ENCODE assay signal across 14 cellular contexts in genomic region chr14:74562515-74563232, GRCh38. TPM values are rescaled to one million over a fixed set of nuclear protein-coding genes. Genes with fewer than 3 reads are reported as not detected.
A peak's percentile ranks its signal among the peaks of the same experiment; 100 is the strongest.
DNase-seq lines count a peak whose midpoint lies in the region; ATAC-seq, FAIRE-seq and TF ChIP-seq lines count a peak whose summit lies in the region.
"Had no signal": no experiment of that assay in that cellular context is flagged by ENCODE, and none has a peak within 500 bp of the region (broad histone marks: within the 10 kb centered on the region; RNA-seq: fewer than 3 reads in every experiment).

No MANE protein-coding gene starts in this region.

- POLR2A ChIA-PET in H1 (lab: Charles Lee; ENCODE audit: partially characterized antibody) = interaction anchor here (1.0 kb wide), 1 partner anchor 14 kb away, joined by 3 read pairs; no protein-coding TSS in a partner anchor

- H3K36me3 Mint-ChIP-seq in T-helper 17 cell (ENCODE audit: low read depth) = no peaks in the 10 kb centered on the region

- DNase-seq in DMS79 treated with DMSO at 0.1 percent for 48 hours (lab: John Stamatoyannopoulos, UW) = peak; percentile 60
- peak; percentile 81 for DNase-seq in NCI-H1694 treated with DMSO at 0.1 percent for 48 hours (lab: John Stamatoyannopoulos, UW)
- DNase-seq in H1 (ENCODE audit: low read depth in 1 of 2, low spot score in 2 of 2) = peak in 1 of 2 experiments; percentile 60
- DNase-seq in neuronal stem cell (ENCODE audit: low spot score) = no peak
- no peak for DNase-seq in SK-N-DZ (ENCODE audit: low spot score)
- DNase-seq in islet precursor cell = no peak
- DNase-seq in T-helper 17 cell = no peak
- DNase-seq: activated naive CD4-positive, alpha-beta T cell; CD4-positive, alpha-beta T cell; hippocampal formation; right cardiac atrium; Right ventricle myocardium superior had no signal

- H2BK5ac ChIP-seq in H1 (ENCODE audit: low read depth, low read length) = no peak overlapping the region
- H2BK5ac ChIP-seq in neuronal stem cell (ENCODE audit: low read length) = no peak overlapping the region

- H3K36me3 ChIP-seq in H1 (ENCODE audit: control insufficient read depth in 2 of 4, insufficient read depth in 4 of 4, low read length in 3 of 4) (no peaks in the 10 kb centered on the region), neuronal stem cell (replicated peaks in 1 of 2; ENCODE audit: control insufficient read depth in 2 of 2, insufficient read depth in 2 of 2, low read length in 2 of 2) (no peaks in the 10 kb centered on the region)

- H2BK20ac ChIP-seq in H1 (ENCODE audit: low read length) = no peak overlapping the region

- TF ChIP-seq CTCF in H1 (IDR thresholded peaks at IDR 0.05; ENCODE audit: control extremely low read depth in 1 of 3, insufficient read depth in 1 of 3, low read depth in 1 of 3, low read length in 3 of 3) = no peak

- H3K56ac ChIP-seq in H1 (replicated peaks; ENCODE audit: insufficient read length, low read depth, low read length) = no peak overlapping the region

- H3K4me3 Mint-ChIP-seq in T-helper 17 cell = no peak overlapping the region
- H3K4me3 Mint-ChIP-seq: CD4-positive, alpha-beta T cell had no signal

- no peaks in the 10 kb centered on the region; the same call in 1 of the 2 replicates for H3K23me2 ChIP-seq in H1 (ENCODE audit: low read depth, low read length)

- H2AK5ac ChIP-seq in H1 (ENCODE audit: low read depth, low read length) = no peak overlapping the region
- H2AK5ac ChIP-seq in neuronal stem cell (ENCODE audit: low read depth, low read length) = no peak overlapping the region

- H3K9me3 ChIP-seq in H1 (ENCODE audit: insufficient read depth in 2 of 2, low read depth in 1 of 2, low read length in 1 of 2) (no peaks in the 10 kb centered on the region), neuronal stem cell (replicated peaks in 1 of 2; ENCODE audit: control insufficient read depth in 2 of 2, insufficient read depth in 1 of 2, low read depth in 1 of 2, low read length in 2 of 2) (no peaks in the 10 kb centered on the region), T-helper 17 cell (ENCODE audit: control insufficient read depth, low read length, poor library complexity, severe bottlenecking) (no peaks in the 10 kb centered on the region)

- peak overlapping the region; percentile 99 for H2AFZ ChIP-seq in H1 (ENCODE audit: low read length)
- H2AFZ ChIP-seq in neuronal stem cell (ENCODE audit: low read length) = peak overlapping the region; percentile 13

- H3K27ac Mint-ChIP-seq in T-helper 17 cell = no peak overlapping the region
- H3K27ac Mint-ChIP-seq: CD4-positive, alpha-beta T cell had no signal

- no peak for TF ChIP-seq EP300 in H1 (IDR thresholded peaks at IDR 0.05; ENCODE audit: borderline replicate concordance in 1 of 2, low read depth in 2 of 2, low read length in 2 of 2)

- H2BK15ac ChIP-seq in H1 (ENCODE audit: low read length) (no peak overlapping the region), neuronal stem cell (ENCODE audit: low read length) (no peak overlapping the region)

- WGBS in H1 (ENCODE audit: extremely low coverage in 1 of 2, insufficient coverage in 1 of 2, insufficient read length in 1 of 2, insufficient replicate concordance in 2 of 2, low coverage in 1 of 2, low lambda C conversion rate in 2 of 2, missing lambda C conversion rate in 1 of 2), 2 experiments = 66% methylated on average over 3 of the region's 3 CpGs; no CpG with 5 or more reads in 1 of the 2 experiments
- no CpG with 5 or more reads among the region's 3 CpGs for WGBS in neuronal stem cell (ENCODE audit: extremely low coverage in 2 of 2, insufficient read length in 2 of 2, insufficient replicate concordance in 1 of 2), 2 donors

- no peak overlapping the region for H3K18ac ChIP-seq in H1 (ENCODE audit: extremely low read depth, low read length)
- H3K18ac ChIP-seq in neuronal stem cell (ENCODE audit: low read length) = peak overlapping the region; percentile 58

- H3K4me3 ChIP-seq in H1 (ENCODE audit: extremely low read depth in 1 of 4, insufficient read depth in 2 of 4, low read depth in 3 of 4, low read length in 4 of 4) = no peak overlapping the region
- no peak overlapping the region for H3K4me3 ChIP-seq in neuronal stem cell (ENCODE audit: low read length in 2 of 2)

- H3K79me2 ChIP-seq in H1 (ENCODE audit: control insufficient read depth in 1 of 2, insufficient read depth in 2 of 2, low read length in 2 of 2) = no peaks in the 10 kb centered on the region

- H3K4me2 ChIP-seq in H1 (ENCODE audit: insufficient read depth in 1 of 2, low read depth in 2 of 2, low read length in 2 of 2) = no peak overlapping the region
- H3K4me2 ChIP-seq in neuronal stem cell (ENCODE audit: insufficient read depth, low read length, poor library complexity, severe bottlenecking) = no peak overlapping the region

- H4K8ac ChIP-seq in H1 (ENCODE audit: extremely low read depth, insufficient read depth, low read length) (no peak overlapping the region), neuronal stem cell (ENCODE audit: low read depth, low read length) (no peak overlapping the region)

- no peak overlapping the region for H3K23ac ChIP-seq in H1 (ENCODE audit: insufficient read length)
- H3K23ac ChIP-seq in neuronal stem cell (ENCODE audit: low read depth, low read length, poor library complexity) = no peak overlapping the region

- H3K27ac ChIP-seq in H1 (ENCODE audit: low read depth, low read length) (no peak overlapping the region), neuronal stem cell (replicated peaks; ENCODE audit: low read length) (no peak overlapping the region)

- no peak for TF ChIP-seq RAD21 in H1 (IDR thresholded peaks at IDR 0.05 in 1 of 2, conservative IDR thresholded peaks at IDR 0.05 in 1 of 2; ENCODE audit: low read depth in 2 of 2, low read length in 2 of 2)

- H2BK12ac ChIP-seq in H1 (ENCODE audit: low read depth, low read length) = no peak overlapping the region
- H2BK12ac ChIP-seq in neuronal stem cell (ENCODE audit: low read length) = no peak overlapping the region

- CTCF ChIA-PET in H1 (lab: Charles Lee; ENCODE audit: partially characterized antibody) = interaction anchor here (0.6 to 6.0 kb wide), 9 partner anchors 11 to 241 kb away, joined by 3 to 39 read pairs (median 4); partner anchors contain the start of gene LTBP2

- FAIRE-seq in H1 (lab: Jason Lieb, UNC) = peak; percentile 45

- no peaks in the 10 kb centered on the region for H4K20me1 ChIP-seq in H1 (replicated peaks in 1 of 2; ENCODE audit: control insufficient read depth in 1 of 2, insufficient read depth in 2 of 2, low read length in 2 of 2)

- TF ChIP-seq POLR2A in H1 (IDR thresholded peaks at IDR 0.05; ENCODE audit: control extremely low read depth in 1 of 2, low read depth in 2 of 2, low read length in 2 of 2) = no peak

- H2BK120ac ChIP-seq in H1 (replicated peaks; ENCODE audit: low read depth, low read length) = no peak overlapping the region
- no peak overlapping the region for H2BK120ac ChIP-seq in neuronal stem cell (ENCODE audit: low read depth, low read length)

- H3K4ac ChIP-seq in H1 (replicated peaks; ENCODE audit: insufficient read length, low read depth, low read length) = no peak overlapping the region
- no peak overlapping the region for H3K4ac ChIP-seq in neuronal stem cell (ENCODE audit: low read length)

- H4K91ac ChIP-seq in H1 (replicated peaks; ENCODE audit: insufficient read length, low read length) (no peak overlapping the region), neuronal stem cell (ENCODE audit: low read depth, low read length, poor library complexity) (no peak overlapping the region)

- H3K14ac ChIP-seq in H1 (ENCODE audit: insufficient read length) (no peak overlapping the region), neuronal stem cell (ENCODE audit: low read length) (no peak overlapping the region)

- H4K5ac ChIP-seq in H1 (ENCODE audit: insufficient read length, low read depth, low read length) = no peak overlapping the region

- H3K9ac ChIP-seq in H1 (replicated peaks in 1 of 4; ENCODE audit: extremely low read depth in 1 of 4, low read depth in 3 of 4, low read length in 3 of 4) = no peak overlapping the region
- no peak overlapping the region for H3K9ac ChIP-seq in neuronal stem cell (ENCODE audit: low read depth, low read length, poor library complexity)

- H3K4me1 ChIP-seq in H1 (replicated peaks in 1 of 4; ENCODE audit: control insufficient read depth in 3 of 4, insufficient read depth in 4 of 4, low read length in 3 of 4) (peaks cover 0 to 5% (median 1%) of the 10 kb centered on the region in 4 experiments; a peak in 4 of 7 replicates), neuronal stem cell (ENCODE audit: control insufficient read depth in 2 of 2, insufficient read depth in 1 of 2, low read depth in 1 of 2, low read length in 2 of 2) (no peaks in the 10 kb centered on the region)

- H3K27me3 ChIP-seq in H1 (replicated peaks in 1 of 4; ENCODE audit: control insufficient read depth in 3 of 4, extremely low read depth in 1 of 4, insufficient read depth in 3 of 4, low read length in 3 of 4) = no peaks in the 10 kb centered on the region
- peaks cover 0 to 26% (median 0%) of the 10 kb centered on the region in 3 experiments for H3K27me3 ChIP-seq in neuronal stem cell (ENCODE audit: control insufficient read depth in 3 of 3, insufficient read depth in 3 of 3, low read depth in 1 of 3, low read length in 3 of 3)

- H3K27me3 Mint-ChIP-seq in T-helper 17 cell = peaks cover 5% of the 10 kb centered on the region
- H3K27me3 Mint-ChIP-seq: CD4-positive, alpha-beta T cell had no signal

- H3K79me1 ChIP-seq in H1 (ENCODE audit: low read depth, low read length) (no peaks in the 10 kb centered on the region), neuronal stem cell (ENCODE audit: low read depth, low read length) (no peaks in the 10 kb centered on the region)

- no peaks in the 10 kb centered on the region for H3K4me1 Mint-ChIP-seq in T-helper 17 cell

- ATAC-seq in HG02840 (IDR thresholded peaks at IDR 0.05; ENCODE audit: low FRiP score, unreplicated experiment) (no peak), T-helper 17 cell (no peak)
- ATAC-seq: activated CD4-positive, CD25-positive, alpha-beta regulatory T cell treated with anti-CD3 and anti-CD28 coated beads, Interleukin-2, amount 50 U/mL, for 24 hours had no signal

RNA-seq across cellular contexts. Expression of gene LTBP2, which starts 49.4 kb away (rescaled TPM):
- total RNA-seq in H1 (2021; fragmentation: NEBNext Ultra II Directional; extraction: Animal tissue kit (Norgen Biotek cat#: 25700)) = 0.59 and 0.89 TPM in 2 replicates
- polyA plus RNA-seq in H1 (2011; rRNA removed) = 0.48 and 0.67 TPM in 2 replicates
- polyA plus RNA-seq in H1 (2011; cell fraction: cytosol; rRNA removed) = 0.41 TPM
- 1.7 TPM for polyA plus RNA-seq in H1 (2011; cell fraction: nucleus; rRNA removed)
- 0.46 to 0.62 TPM (median 0.55 TPM) in 4 replicates for polyA plus RNA-seq in H1 (2012, experiment 1 of 2)
- 0.34 TPM for polyA plus RNA-seq in H1 (2012, experiment 2 of 2)
- 0.32 TPM for polyA plus RNA-seq in H1 (2013, experiment 1 of 2)
- polyA plus RNA-seq in H1 (2013, experiment 2 of 2) = 0.28 TPM
- 0.51 and 0.66 TPM in 2 replicates for polyA minus RNA-seq in H1 (2011; rRNA and poly(A)+ RNA removed)
- polyA minus RNA-seq in H1 (2011; cell fraction: cytosol; rRNA and poly(A)+ RNA removed) = 0.73 TPM
- polyA minus RNA-seq in H1 (2011; cell fraction: nucleus; rRNA and poly(A)+ RNA removed) = 1.4 TPM
- polyA plus RNA-seq in neuronal stem cell (2013, experiment 1 of 2) = 1.4 TPM
- 1.3 TPM for polyA plus RNA-seq in neuronal stem cell (2013, experiment 2 of 2)
- polyA plus RNA-seq in SK-N-DZ (2014; cell fraction: cytosol; rRNA removed) = 0.01 TPM in 1 of 2 replicates, not detected in the other
- polyA plus RNA-seq in SK-N-DZ (2014; cell fraction: nucleus; rRNA removed) = not detected in 2 replicates
- total RNA-seq in T-helper 17 cell = under 1 TPM; 0.34 to 0.57 TPM

Comparison
In these comparisons a context has a peak if more than half of its experiments do, and no peak if none do; other contexts are left out.
1. DNase-seq: peak in DMS79 treated with DMSO at 0.1 percent for 48 hours (single experiment) and NCI-H1694 treated with DMSO at 0.1 percent for 48 hours (single experiment); none in neuronal stem cell (single experiment), SK-N-DZ (single experiment), islet precursor cell (single experiment) and T-helper 17 cell (0 of 3).